In genomic region chr18:22711381-22711717, GRCh38 we compare ENCODE assay signal across 13 cellular contexts.
DNase-seq lines count a peak whose midpoint lies in the region; ATAC-seq and TF ChIP-seq lines count a peak whose summit lies in the region.
"Had no signal": no experiment of that assay in that cellular context is flagged by ENCODE, and none has a peak within 500 bp of the region (broad histone marks: within the 10 kb centered on the region; RNA-seq: fewer than 3 reads in every experiment).

No MANE protein-coding gene starts in this region.

- H3K27me3 ChIP-seq in HUES64 (ENCODE audit: insufficient read depth, low read length) (no peaks in the 10 kb centered on the region), brain microvascular endothelial cell (replicated peaks) (no peaks in the 10 kb centered on the region)

- no peak for DNase-seq in brain microvascular endothelial cell
- no peak for DNase-seq in left lobe of liver (ENCODE audit: low spot score)
- DNase-seq in NCI-H1092 treated with DMSO at 0.1 percent for 48 hours (lab: John Stamatoyannopoulos, UW), result no peak
- DNase-seq in NCI-H526 treated with DMSO at 0.1 percent for 48 hours (lab: John Stamatoyannopoulos, UW), result no peak
- DNase-seq: activated CD4-positive, alpha-beta T cell treated with anti-CD3 and anti-CD28 coated beads for 36 hours; activated effector memory CD4-positive, alpha-beta T cell treated with Interleukin-2 at 50 U/mL for 16 hours; NCI-H345; posterior cingulate gyrus; SIG-M5 had no signal

- H3K27ac ChIP-seq in HUES64 (ENCODE audit: low read depth, low read length) (no peak overlapping the region), brain microvascular endothelial cell (peak overlapping the region; percentile 88), skin epidermis (peak overlapping the region in 14 of 21 experiments; percentile 1 to 81 (median 54))

- H3K36me3 ChIP-seq in HUES64 (ENCODE audit: insufficient read depth, low read length) (no peaks in the 10 kb centered on the region), brain microvascular endothelial cell (replicated peaks) (no peaks in the 10 kb centered on the region)

- in situ Hi-C loops in brain microvascular endothelial cell (cut with HindIII; ENCODE audit: low pct_ligation_motif_present, low sequenced_read_pairs), result no loop called here

- ATAC-seq in left lobe of liver (peak; percentile 78), GM19463 (IDR thresholded peaks at IDR 0.05; ENCODE audit: unreplicated experiment) (no peak), HG02588 (IDR thresholded peaks at IDR 0.05; ENCODE audit: unreplicated experiment) (no peak)
- ATAC-seq: activated CD4-positive, alpha-beta T cell treated with anti-CD3 and anti-CD28 coated beads for 36 hours had no signal

- TF ChIP-seq CTCF in brain microvascular endothelial cell (IDR thresholded peaks at IDR 0.05; ENCODE audit: low read depth, low read length, missing control alignments), result no peak

- no peaks in the 10 kb centered on the region for H3K9me3 ChIP-seq in HUES64 (ENCODE audit: insufficient read depth, low read depth, low read length)

- H3K4me3 ChIP-seq in HUES64 (ENCODE audit: low read length) (peak overlapping the region; percentile 18; the same call in 1 of the 2 replicates), brain microvascular endothelial cell (ENCODE audit: low read depth, low read length) (no peak overlapping the region), skin epidermis (peak overlapping the region in 1 of 7 experiments; percentile 21)

- peaks cover 14% of the 10 kb centered on the region for H3K4me1 ChIP-seq in HUES64 (ENCODE audit: insufficient read depth, low read length)

- no peak overlapping the region for H3K9ac ChIP-seq in HUES64 (ENCODE audit: low read depth, low read length)

- 60% methylated on average over 1 of the region's 3 CpGs for whole genome bisulfite sequencing in HUES64
